In genomic region chr3:128605091-128606046, GRCh38 we compare ENCODE assay signal across 13 cellular contexts.
"Had no signal": no experiment of that assay in that cellular context is flagged by ENCODE, and none has a peak within 500 bp of the region (broad histone marks: within the 10 kb centered on the region; RNA-seq: fewer than 3 reads in every experiment).

No MANE protein-coding gene starts in this region.

- DNase-seq: activated CD4-positive, alpha-beta memory T cell treated with anti-CD3 and anti-CD28 coated beads for 36 hours; activated gamma-delta T cell treated with Interleukin-2 at 50 U/mL for 16 hours; activated T-cell treated with anti-CD3 and anti-CD28 coated beads, Interleukin-2, amount 50 U/mL, for 72 hours; foreskin keratinocyte; head of caudate nucleus; left ventricle myocardium superior; nephron progenitor cell; pancreas; T-helper 9 cell had no signal

- H3K36me3 ChIP-seq: ascending aorta, pancreas had no signal

- ATAC-seq: activated T-cell treated with anti-CD3 and anti-CD28 coated beads, Interleukin-2, amount 50 U/mL, for 72 hours; foreskin keratinocyte; left ventricle myocardium superior; pancreas had no signal

- H3K4me1 ChIP-seq: foreskin keratinocyte had no signal

- H3K27ac ChIP-seq: ascending aorta, foreskin keratinocyte, pancreas, VCaP had no signal

- H3K4me3 ChIP-seq: ascending aorta, pancreas had no signal

- H3K27me3 ChIP-seq: ascending aorta, foreskin keratinocyte, pancreas had no signal

- FAIRE-seq: bronchial epithelial cell, colon, pancreas had no signal

- H3K9me3 ChIP-seq: ascending aorta, pancreas had no signal
